ENCODE assay signal across 8 cellular contexts in the genomic region with DNA sequence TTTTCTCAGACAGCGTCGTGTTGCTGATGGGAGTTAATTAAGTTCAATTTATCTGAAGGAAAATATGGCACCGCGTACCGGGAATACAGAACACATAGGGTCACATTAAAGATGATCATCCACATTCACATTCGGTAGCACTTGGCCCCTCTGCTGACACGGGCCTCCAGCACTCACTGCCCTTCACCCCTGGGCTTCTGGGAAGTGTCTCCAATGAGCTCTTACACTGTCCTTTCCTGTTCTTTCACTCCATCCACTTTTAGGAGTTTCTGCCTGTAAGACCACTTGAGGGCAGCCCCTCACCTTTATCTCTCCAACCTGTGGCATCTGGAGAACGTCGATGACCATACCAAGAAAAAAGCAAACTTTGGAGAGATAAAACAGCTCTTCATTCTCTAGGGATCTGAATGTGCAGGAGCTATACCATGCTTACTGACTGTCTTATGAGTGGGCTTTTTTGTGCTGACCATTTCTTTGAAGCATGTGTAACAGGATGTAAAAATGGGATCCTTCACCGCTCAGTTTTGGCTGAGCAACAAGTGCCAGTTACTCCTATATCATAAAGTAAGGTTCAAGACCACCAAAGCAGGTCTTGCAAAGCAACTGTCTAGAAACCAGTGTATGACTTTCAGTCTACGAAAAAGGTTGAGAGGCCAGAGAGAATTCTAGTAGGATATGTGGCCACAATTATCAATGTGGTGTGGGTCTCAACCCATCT. TPM values are rescaled to one million over a fixed set of nuclear protein-coding genes. Genes with fewer than 3 reads are reported as not detected.
DNase-seq lines count a peak whose midpoint lies in the region; ATAC-seq, FAIRE-seq and TF ChIP-seq lines count a peak whose summit lies in the region.

No MANE protein-coding gene starts in this region.

- H3K27ac ChIP-seq in DOHH2 (ENCODE audit: low read depth, low read length) (peak overlapping the region; percentile 77), body of pancreas (peak overlapping the region in 3 of 4 donors; percentile 79 to 91 (median 87)), mesenchymal stem cell (ENCODE audit: low read length, poor library complexity, severe bottlenecking) (no peak overlapping the region)

- no peak overlapping the region for H3K4ac ChIP-seq in mesenchymal stem cell (ENCODE audit: low read depth in 1 of 2, low read length in 2 of 2)

- H3K36me3 ChIP-seq in DOHH2 (ENCODE audit: control insufficient read depth, low read length) (no peaks in the 10 kb centered on the region), MG63 (no peaks in the 10 kb centered on the region), body of pancreas (replicated peaks in 1 of 2; ENCODE audit: insufficient read depth in 1 of 2, low read depth in 2 of 2) (no peaks in the 10 kb centered on the region), mesenchymal stem cell (ENCODE audit: control insufficient read depth in 1 of 2, insufficient read depth in 2 of 2, low read depth in 1 of 2, low read length in 2 of 2) (no peaks in the 10 kb centered on the region)

- H3K4me1 ChIP-seq in DOHH2 (ENCODE audit: control insufficient read depth, low read length) (peaks cover 32% of the 10 kb centered on the region), body of pancreas (peaks cover 15% of the 10 kb centered on the region), mesenchymal stem cell (ENCODE audit: control insufficient read depth, insufficient read depth, low read depth, low read length) (peaks cover 9% of the 10 kb centered on the region)

- H3K9me2 ChIP-seq in DOHH2 (replicated peaks; ENCODE audit: control insufficient read depth, low read length), result no peaks in the 10 kb centered on the region

- H3K27me3 ChIP-seq in DOHH2 (ENCODE audit: control insufficient read depth, low read length), result no peaks in the 10 kb centered on the region
- no peaks in the 10 kb centered on the region for H3K27me3 ChIP-seq in MG63
- H3K27me3 ChIP-seq in body of pancreas, result no peaks in the 10 kb centered on the region
- H3K27me3 ChIP-seq in mesenchymal stem cell (ENCODE audit: control insufficient read depth in 1 of 2, insufficient read depth in 1 of 2, low read length in 2 of 2), result peaks cover 0 to 4% of the 10 kb centered on the region in 2 experiments

- TF ChIP-seq CTCF in DOHH2 (IDR thresholded peaks at IDR 0.05; ENCODE audit: low read depth, low read length, poor library complexity, severe bottlenecking), result no peak
- TF ChIP-seq CTCF in body of pancreas (IDR thresholded peaks at IDR 0.05), result no peak

- peak overlapping the region; percentile 78 for H3K4me3 ChIP-seq in DOHH2 (ENCODE audit: low read length)
- peak overlapping the region; percentile 71 for H3K4me3 ChIP-seq in MG63
- peak overlapping the region; percentile 46 to 76 for H3K4me3 ChIP-seq in body of pancreas
- H3K4me3 ChIP-seq in mesenchymal stem cell (ENCODE audit: insufficient read depth in 1 of 2, low read depth in 1 of 2, low read length in 2 of 2), result peak overlapping the region; percentile 68 to 97

- H3K4me2 ChIP-seq in DOHH2 (ENCODE audit: low read length) (peak overlapping the region; percentile 91), mesenchymal stem cell (ENCODE audit: low read length, poor library complexity, severe bottlenecking) (peak overlapping the region; percentile 67)

- H2BK12ac ChIP-seq in mesenchymal stem cell (ENCODE audit: low read length in 2 of 2), result no peak overlapping the region

- no peak overlapping the region for H2BK120ac ChIP-seq in mesenchymal stem cell (ENCODE audit: low read depth, low read length)

- peaks cover 14% of the 10 kb centered on the region for H3K79me1 ChIP-seq in mesenchymal stem cell (replicated peaks; ENCODE audit: low read length, poor library complexity, severe bottlenecking)

- no peak overlapping the region for H2BK15ac ChIP-seq in mesenchymal stem cell (ENCODE audit: low read depth, poor library complexity, severe bottlenecking)

- 17 to 21% methylated on average over 11 of the region's 11 CpGs for WGBS in body of pancreas, 2 donors
- WGBS in mesenchymal stem cell, result 37% methylated on average over 9 of the region's 11 CpGs

- H2BK5ac ChIP-seq in mesenchymal stem cell (ENCODE audit: low read depth, low read length, poor library complexity, severe bottlenecking), result no peak overlapping the region

- H3F3A ChIP-seq in DOHH2 (ENCODE audit: control insufficient read depth, insufficient read depth), result no peaks in the 10 kb centered on the region

- no peaks in the 10 kb centered on the region for H3K9me3 ChIP-seq in DOHH2 (ENCODE audit: control insufficient read depth, insufficient read depth, low read length)
- H3K9me3 ChIP-seq in MG63, result no peaks in the 10 kb centered on the region
- H3K9me3 ChIP-seq in body of pancreas, result no peaks in the 10 kb centered on the region
- H3K9me3 ChIP-seq in mesenchymal stem cell (ENCODE audit: control insufficient read depth, low read length), result no peaks in the 10 kb centered on the region

- H2AK5ac ChIP-seq in mesenchymal stem cell (ENCODE audit: low read length, severe bottlenecking), result no peak overlapping the region

- H3K79me2 ChIP-seq in DOHH2 (ENCODE audit: control insufficient read depth, low read length), result peaks cover 32% of the 10 kb centered on the region

- H3K18ac ChIP-seq in mesenchymal stem cell (ENCODE audit: low read depth in 1 of 2, low read length in 2 of 2), result peak overlapping the region in 1 of 2 experiments; percentile 16

- no peak overlapping the region for H3K23ac ChIP-seq in mesenchymal stem cell (ENCODE audit: low read length in 2 of 2)

- FAIRE-seq in urothelium cell line (lab: Jason Lieb, UNC), result no peak

- intact Hi-C loops in body of pancreas (cut with DNase I), result loop anchor here (10.0 kb wide), 1 partner anchor 81 kb away; no protein-coding TSS in a partner anchor

- peak overlapping the region; percentile 92 for H3K9ac ChIP-seq in mesenchymal stem cell (ENCODE audit: low read length)

- no peak for TF ChIP-seq POLR2A in body of pancreas (IDR thresholded peaks at IDR 0.05)

- DNase-seq in MG63 (no peak), body of pancreas (peak in 2 of 4 donors; percentile 9 to 14), mesenchymal stem cell (peak; percentile 27), urothelium cell line (ENCODE audit: low spot score) (peak; percentile 10)

- ATAC-seq in body of pancreas (no peak), GM18907 (IDR thresholded peaks at IDR 0.05; ENCODE audit: unreplicated experiment) (no peak), HG03342 (IDR thresholded peaks at IDR 0.05; ENCODE audit: unreplicated experiment) (no peak), HG03175 (IDR thresholded peaks at IDR 0.05; ENCODE audit: unreplicated experiment) (no peak)

- H4K8ac ChIP-seq in mesenchymal stem cell (ENCODE audit: low read length), result no peak overlapping the region

- H4K91ac ChIP-seq in mesenchymal stem cell (ENCODE audit: low read length), result no peak overlapping the region

- no peaks in the 10 kb centered on the region for H4K20me1 ChIP-seq in DOHH2 (ENCODE audit: control insufficient read depth, insufficient read depth, low read depth, low read length)

- no peak overlapping the region for H3K14ac ChIP-seq in mesenchymal stem cell (ENCODE audit: low read length in 2 of 2)

- H2AFZ ChIP-seq in mesenchymal stem cell (ENCODE audit: low read depth, low read length), result no peak overlapping the region

RNA-seq across cellular contexts. Expression of a gene that starts 1.1 kb away (rescaled TPM):
- total RNA-seq in MG63 (2014; rRNA removed; shearing (Covaris generic); ENCODE audit: low replicate concordance), result 14.0 and 19.0 TPM in 2 replicates
- 10 to 100 TPM; 20.8 to 28.7 TPM for total RNA-seq in body of pancreas
- polyA plus RNA-seq in mesenchymal stem cell (2013, experiment 1 of 2), result 22.3 TPM
- 22.9 TPM for polyA plus RNA-seq in mesenchymal stem cell (2013, experiment 2 of 2)

RNA-seq across cellular contexts. Expression of a gene that starts 32.1 kb away (rescaled TPM):
- total RNA-seq in MG63 (2014; rRNA removed; shearing (Covaris generic); ENCODE audit: low replicate concordance), result 0.15 TPM in 1 of 2 replicates, not detected in the other
- under 1 TPM in 1 of 2 donors, not detected in 1; 0.52 TPM for total RNA-seq in body of pancreas
- polyA plus RNA-seq in mesenchymal stem cell (2013, experiment 1 of 2), result 0.03 TPM
- 0.03 TPM for polyA plus RNA-seq in mesenchymal stem cell (2013, experiment 2 of 2)
